ENCODE assay signal across 9 cellular contexts in genomic region chr13:26117620-26118019, GRCh38.
"Had no signal": no experiment of that assay in that cellular context is flagged by ENCODE, and none has a peak within 500 bp of the region (broad histone marks: within the 10 kb centered on the region; RNA-seq: fewer than 3 reads in every experiment).

No MANE protein-coding gene starts in this region.

- DNase-seq: HFFc6, KG1 had no signal

- H3K4me1 Mint-ChIP-seq: GM23338, IgD-negative memory B cell had no signal

- H3K4me1 ChIP-seq: HAP-1 had no signal

- H3K36me3 Mint-ChIP-seq: IgD-negative memory B cell had no signal

- H3K36me3 ChIP-seq: HAP-1 had no signal

- FAIRE-seq: H1, H54, HTR-8/SVneo had no signal

- H3K27ac Mint-ChIP-seq: GM23338, HFFc6, IgD-negative memory B cell had no signal

- H3K9me3 Mint-ChIP-seq: GM23338, HFFc6, IgD-negative memory B cell had no signal

- H3K4me2 ChIP-seq: GM23338 had no signal

- ATAC-seq: GM23338, HCT116 had no signal

- H3K9me3 ChIP-seq: HAP-1 had no signal

- H3K4me3 ChIP-seq: GM23338, HAP-1 had no signal

- H3K4me3 Mint-ChIP-seq: GM23338, HFFc6, IgD-negative memory B cell had no signal
